ENCODE assay signal across 16 cellular contexts in the genomic region with DNA sequence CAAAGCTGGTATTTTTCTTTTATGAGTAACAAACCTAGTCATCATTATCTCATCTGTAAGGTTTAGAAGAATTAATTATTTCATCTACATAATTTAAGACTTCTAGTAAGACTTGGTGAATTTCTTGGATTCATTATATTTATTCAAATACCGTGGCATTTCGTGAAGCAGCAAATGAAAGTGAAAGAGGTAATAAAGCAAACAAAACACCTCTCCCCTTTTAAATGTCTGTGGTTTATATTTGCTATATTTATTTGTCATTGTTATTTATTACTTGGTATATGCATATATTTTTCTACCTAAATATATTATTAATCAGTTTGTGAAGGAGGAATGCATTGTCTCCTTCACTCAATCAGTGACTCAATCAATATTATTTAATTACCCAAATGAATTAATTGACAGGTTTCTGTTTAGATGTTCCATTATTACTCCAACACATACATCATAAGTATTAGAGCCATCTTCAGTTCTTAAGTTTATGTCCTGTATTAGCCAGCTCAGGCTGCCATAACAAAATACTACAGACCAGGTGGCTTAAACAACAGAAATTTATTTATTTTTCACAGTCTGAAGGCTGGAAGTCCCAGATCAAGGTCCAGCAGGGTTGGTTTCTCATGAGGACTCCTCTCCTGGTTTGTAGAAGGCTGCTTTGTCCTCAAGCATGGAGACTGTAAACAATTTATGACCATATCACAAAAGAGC. TPM values are rescaled to one million over a fixed set of nuclear protein-coding genes. Genes with fewer than 3 reads are reported as not detected.
DNase-seq lines count a peak whose midpoint lies in the region; ATAC-seq and TF ChIP-seq lines count a peak whose summit lies in the region.
"Had no signal": no experiment of that assay in that cellular context is flagged by ENCODE, and none has a peak within 500 bp of the region (broad histone marks: within the 10 kb centered on the region; RNA-seq: fewer than 3 reads in every experiment).

No MANE protein-coding gene starts in this region.

- H2AFZ ChIP-seq in Karpas-422 (ENCODE audit: low read length) = no peak overlapping the region

- intact Hi-C loops in Caco-2 (cut with micrococcal nuclease; ENCODE audit: unreplicated experiment) = no loop called here

- no peaks in the 10 kb centered on the region for H3K79me2 ChIP-seq in Karpas-422 (ENCODE audit: low read length)

- TF ChIP-seq CTCF in Caco-2 (IDR thresholded peaks at IDR 0.05; ENCODE audit: insufficient read depth in 1 of 2, low read depth in 1 of 2, low read length in 1 of 2, severe bottlenecking in 1 of 2, unreplicated experiment in 1 of 2) = no peak

- H3K36me3 Mint-ChIP-seq in activated naive CD8-positive, alpha-beta T cell treated with anti-CD3 and anti-CD28 coated beads, Interleukin-2, amount 10 ng/mL, durations not matched to agents 7 days and 5 days = peaks cover 1% of the 10 kb centered on the region
- no peaks in the 10 kb centered on the region for H3K36me3 Mint-ChIP-seq in activated naive CD8-positive, alpha-beta T cell treated with anti-CD3 and anti-CD28 coated beads for 36 hours
- H3K36me3 Mint-ChIP-seq in stimulated activated memory B cell treated with anti-CD40 and anti-IgM and Interleukin-4, amounts not matched to agents 10 μg/mL and 1 μg/mL and 100 μg/mL, for 72 hours = no peaks in the 10 kb centered on the region
- H3K36me3 Mint-ChIP-seq in Caco-2 (ENCODE audit: insufficient read depth, unreplicated experiment) = no peaks in the 10 kb centered on the region

- peaks cover 1% of the 10 kb centered on the region for H3K9me3 Mint-ChIP-seq in activated naive CD8-positive, alpha-beta T cell treated with anti-CD3 and anti-CD28 coated beads, Interleukin-2, amount 10 ng/mL, durations not matched to agents 7 days and 5 days
- H3K9me3 Mint-ChIP-seq in activated naive CD8-positive, alpha-beta T cell treated with anti-CD3 and anti-CD28 coated beads for 36 hours = no peaks in the 10 kb centered on the region
- peaks cover 2% of the 10 kb centered on the region for H3K9me3 Mint-ChIP-seq in stimulated activated memory B cell treated with anti-CD40 and anti-IgM and Interleukin-4, amounts not matched to agents 10 μg/mL and 1 μg/mL and 100 μg/mL, for 72 hours
- H3K9me3 Mint-ChIP-seq in Caco-2 (ENCODE audit: unreplicated experiment) = no peaks in the 10 kb centered on the region

- H3K4me3 ChIP-seq in Karpas-422 (ENCODE audit: low read length) (no peak overlapping the region), Caco-2 (ENCODE audit: low read depth, low read length) (no peak overlapping the region)
- H3K4me3 ChIP-seq: Peyer's patch, uterus had no signal

- no peaks in the 10 kb centered on the region for H4K20me1 ChIP-seq in Karpas-422 (ENCODE audit: insufficient read depth, low read depth, low read length)

- no peaks in the 10 kb centered on the region for H3K27me3 ChIP-seq in Karpas-422 (ENCODE audit: low read length)
- no peaks in the 10 kb centered on the region for H3K27me3 ChIP-seq in Caco-2 (replicated peaks; ENCODE audit: control insufficient read depth, insufficient read depth, low read length)
- H3K27me3 ChIP-seq: Peyer's patch, uterus had no signal

- H3K27ac ChIP-seq in Karpas-422 (ENCODE audit: low read length) = no peak overlapping the region
- H3K27ac ChIP-seq: Peyer's patch had no signal

- H3K9ac ChIP-seq in Karpas-422 (ENCODE audit: low read length) = no peak overlapping the region

- no peak overlapping the region for H3K27ac Mint-ChIP-seq in activated naive CD8-positive, alpha-beta T cell treated with anti-CD3 and anti-CD28 coated beads, Interleukin-2, amount 10 ng/mL, durations not matched to agents 7 days and 5 days
- H3K27ac Mint-ChIP-seq in activated naive CD8-positive, alpha-beta T cell treated with anti-CD3 and anti-CD28 coated beads for 36 hours = no peak overlapping the region
- peak overlapping the region; percentile 62 for H3K27ac Mint-ChIP-seq in stimulated activated memory B cell treated with anti-CD40 and anti-IgM and Interleukin-4, amounts not matched to agents 10 μg/mL and 1 μg/mL and 100 μg/mL, for 72 hours
- H3K27ac Mint-ChIP-seq in Caco-2 (ENCODE audit: unreplicated experiment) = no peak overlapping the region

- H3K9me2 ChIP-seq in Karpas-422 (replicated peaks; ENCODE audit: insufficient read depth, low read length) = no peaks in the 10 kb centered on the region

- peaks cover 13% of the 10 kb centered on the region for H3K4me1 Mint-ChIP-seq in activated naive CD8-positive, alpha-beta T cell treated with anti-CD3 and anti-CD28 coated beads, Interleukin-2, amount 10 ng/mL, durations not matched to agents 7 days and 5 days
- peaks cover 14% of the 10 kb centered on the region for H3K4me1 Mint-ChIP-seq in activated naive CD8-positive, alpha-beta T cell treated with anti-CD3 and anti-CD28 coated beads for 36 hours
- peaks cover 17% of the 10 kb centered on the region for H3K4me1 Mint-ChIP-seq in stimulated activated memory B cell treated with anti-CD40 and anti-IgM and Interleukin-4, amounts not matched to agents 10 μg/mL and 1 μg/mL and 100 μg/mL, for 72 hours
- no peaks in the 10 kb centered on the region for H3K4me1 Mint-ChIP-seq in Caco-2 (ENCODE audit: low read depth, unreplicated experiment)

- POLR2A ChIA-PET in activated naive CD8-positive, alpha-beta T cell treated with anti-CD3 and anti-CD28 coated beads, Interleukin-2, amount 10 ng/mL, durations not matched to agents 7 days and 5 days (lab: Charles Lee) = interaction anchor here (1.4 kb wide), 1 partner anchor 96 kb away, joined by 4 read pairs; the partner anchor contains the start of gene CDK17
- POLR2A ChIA-PET in Caco-2 (lab: Charles Lee) = no interaction called here

- H3K27me3 Mint-ChIP-seq in activated naive CD8-positive, alpha-beta T cell treated with anti-CD3 and anti-CD28 coated beads, Interleukin-2, amount 10 ng/mL, durations not matched to agents 7 days and 5 days = peaks cover 5% of the 10 kb centered on the region
- H3K27me3 Mint-ChIP-seq in activated naive CD8-positive, alpha-beta T cell treated with anti-CD3 and anti-CD28 coated beads for 36 hours = no peaks in the 10 kb centered on the region
- H3K27me3 Mint-ChIP-seq in stimulated activated memory B cell treated with anti-CD40 and anti-IgM and Interleukin-4, amounts not matched to agents 10 μg/mL and 1 μg/mL and 100 μg/mL, for 72 hours = no peaks in the 10 kb centered on the region
- H3K27me3 Mint-ChIP-seq in Caco-2 (ENCODE audit: insufficient read depth, unreplicated experiment) = peaks cover 5% of the 10 kb centered on the region

- H3K4me1 ChIP-seq in Karpas-422 (ENCODE audit: low read length) (peaks cover 4% of the 10 kb centered on the region), Caco-2 (0 out of 2 replicates have a peak, but pooled peaks cover 3% of the 10 kb centered on the region)
- H3K4me1 ChIP-seq: uterus had no signal

- no TSS peak for BruUV-seq in Caco-2 (replicated peaks; lab: Mats Ljungman, UMichigan)

- H3K9me3 ChIP-seq in Karpas-422 (ENCODE audit: low read length) (no peaks in the 10 kb centered on the region), Caco-2 (no peaks in the 10 kb centered on the region)
- H3K9me3 ChIP-seq: Peyer's patch, uterus had no signal

- peak overlapping the region; percentile 44 for H3K4me2 ChIP-seq in Karpas-422 (ENCODE audit: low read depth, low read length, poor library complexity, severe bottlenecking)

- CTCF ChIA-PET in Caco-2 (lab: Charles Lee) = no interaction called here

- H3K36me3 ChIP-seq in Karpas-422 (ENCODE audit: insufficient read depth, low read length) (no peaks in the 10 kb centered on the region), Caco-2 (ENCODE audit: control insufficient read depth, insufficient read depth, low read length) (no peaks in the 10 kb centered on the region)
- H3K36me3 ChIP-seq: Peyer's patch, uterus had no signal

- DNase-seq in activated naive CD8-positive, alpha-beta T cell treated with anti-CD3 and anti-CD28 coated beads, Interleukin-2, amount 10 ng/mL, durations not matched to agents 7 days and 5 days = no peak
- no peak for DNase-seq in activated naive CD8-positive, alpha-beta T cell treated with anti-CD3 and anti-CD28 coated beads for 36 hours
- DNase-seq in Karpas-422 = no peak
- DNase-seq in cerebellar cortex (ENCODE audit: low spot score) = no peak
- no peak for DNase-seq in NCI-H187 treated with DMSO at 0.1 percent for 48 hours (lab: John Stamatoyannopoulos, UW)
- DNase-seq in Caco-2 = no peak
- DNase-seq: activated CD4-positive, alpha-beta T cell treated with anti-CD3 and anti-CD28 coated beads, Interleukin-2, amount 50 U/mL, for 4 hours; activated gamma-delta T cell treated with Interleukin-2 at 50 U/mL for 16 hours; NCI-H1105 treated with DMSO at 0.1 percent for 48 hours; NCI-H446; Peyer's patch; stimulated activated CD4-positive, alpha-beta T cell treated with anti-CD3 and anti-CD28 coated beads, Interleukin-4, amount 100 ng/mL, for 1 hour; stimulated activated naive CD4-positive, alpha-beta T cell; uterus had no signal

- peak overlapping the region; percentile 18 for H3K4me3 Mint-ChIP-seq in activated naive CD8-positive, alpha-beta T cell treated with anti-CD3 and anti-CD28 coated beads, Interleukin-2, amount 10 ng/mL, durations not matched to agents 7 days and 5 days
- H3K4me3 Mint-ChIP-seq in activated naive CD8-positive, alpha-beta T cell treated with anti-CD3 and anti-CD28 coated beads for 36 hours = no peak overlapping the region
- H3K4me3 Mint-ChIP-seq in stimulated activated memory B cell treated with anti-CD40 and anti-IgM and Interleukin-4, amounts not matched to agents 10 μg/mL and 1 μg/mL and 100 μg/mL, for 72 hours = no peak overlapping the region
- no peak overlapping the region for H3K4me3 Mint-ChIP-seq in Caco-2 (ENCODE audit: unreplicated experiment)

- no peak for ATAC-seq in activated naive CD8-positive, alpha-beta T cell treated with anti-CD3 and anti-CD28 coated beads, Interleukin-2, amount 10 ng/mL, durations not matched to agents 7 days and 5 days (ENCODE audit: low read depth)
- peak; percentile 62 for ATAC-seq in GM21737 (IDR thresholded peaks at IDR 0.05; ENCODE audit: unreplicated experiment)
- ATAC-seq in stimulated activated memory B cell treated with anti-CD40 and anti-IgM and Interleukin-4, amounts not matched to agents 10 μg/mL and 1 μg/mL and 100 μg/mL, for 72 hours = no peak

RNA-seq across cellular contexts. Expression of gene CFAP54, which starts 6.6 kb away (rescaled TPM):
- total RNA-seq in activated naive CD8-positive, alpha-beta T cell treated with anti-CD3 and anti-CD28 coated beads, Interleukin-2, amount 10 ng/mL, durations not matched to agents 7 days and 5 days = 1 to 10 TPM in 1 of 2 experiments, under 1 TPM in 1; 0.94 to 1.8 TPM
- total RNA-seq in activated naive CD8-positive, alpha-beta T cell treated with anti-CD3 and anti-CD28 coated beads for 36 hours = under 1 TPM; 0.26 to 0.52 TPM
- not detected in 2 replicates for total RNA-seq in Karpas-422 (2014; rRNA removed; shearing (Covaris generic); ENCODE audit: low replicate concordance)
- total RNA-seq in Caco-2 (2022) = 0.12 and 0.14 TPM in 2 replicates
